24 cellular contexts compared by ENCODE assay signal in the genomic region with DNA sequence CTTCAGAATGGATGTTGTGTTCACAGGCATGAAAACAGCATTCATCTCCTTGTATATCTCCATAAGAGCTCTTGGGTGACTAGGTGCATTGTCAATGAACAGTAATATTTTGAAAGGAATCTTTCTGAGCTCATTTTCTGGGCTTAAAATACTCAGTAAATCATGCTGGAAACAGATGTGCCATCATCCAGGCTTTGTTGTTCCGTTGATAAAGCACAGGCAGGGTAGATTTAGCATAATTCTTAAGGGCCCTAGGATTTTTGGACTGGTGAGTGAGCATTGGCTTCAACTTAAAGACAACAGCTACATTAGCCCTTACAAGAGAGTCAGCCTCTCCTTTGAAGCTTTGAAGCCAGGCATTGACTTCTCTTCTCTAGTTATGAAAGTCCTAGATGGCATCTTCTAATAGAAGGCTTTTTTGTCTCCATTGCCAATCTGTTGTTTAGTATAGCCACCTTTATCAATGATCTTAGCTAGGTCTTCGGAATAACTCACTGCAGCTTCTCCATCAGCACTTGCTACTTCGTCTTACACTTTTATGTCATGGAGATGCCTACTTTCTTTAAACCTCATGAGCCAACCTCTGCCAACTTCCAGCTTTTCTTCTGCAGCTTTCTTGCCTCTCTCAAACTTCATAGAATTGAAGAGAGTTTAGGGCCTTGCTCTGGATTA.
"Had no signal": no experiment of that assay in that cellular context is flagged by ENCODE, and none has a peak within 500 bp of the region (broad histone marks: within the 10 kb centered on the region; RNA-seq: fewer than 3 reads in every experiment).

No MANE protein-coding gene starts in this region.

- H3K9ac ChIP-seq: parathyroid adenoma had no signal

- H3K36me3 ChIP-seq: gastrocnemius medialis, left ventricle myocardium inferior, thoracic aorta had no signal

- DNase-seq: activated B cell treated with CpG ODN at 0.5 μM for 24 hours; activated CD4-positive, alpha-beta T cell treated with anti-CD3 and anti-CD28 coated beads for 36 hours; activated CD4-positive, alpha-beta T cell treated with anti-CD3 and anti-CD28 coated beads, Interleukin-2, amount 50 U/mL, for 4 hours; activated CD8-positive, alpha-beta memory T cell treated with anti-CD3 and anti-CD28 coated beads for 24 hours; activated CD8-positive, alpha-beta memory T cell treated with anti-CD3 and anti-CD28 coated beads, Interleukin-2, amount 50 U/mL, for 4 hours; activated naive CD8-positive, alpha-beta T cell treated with anti-CD3 and anti-CD28 coated beads for 36 hours; activated T-cell treated with anti-CD3 and anti-CD28 coated beads, Interleukin-2, amount 50 U/mL, for 24 hours; amniotic stem cell; cerebellar nuclear complex; cortex of kidney; gastrocnemius medialis; hippocampal formation; left ventricle myocardium inferior; mucosa of descending colon; nephron progenitor cell; right cardiac atrium; stimulated activated CD4-positive, alpha-beta T cell treated with anti-CD3 and anti-CD28 coated beads, Interleukin-15, amount 100 ng/mL, for 24 hours; stimulated activated naive B cell treated with anti-CD40 and anti-IgM and Interleukin-4, amounts not matched to agents 10 μg/mL and 1 μg/mL and 100 μg/mL, for 72 hours; T-helper 1 cell; T-helper 9 cell had no signal

- ATAC-seq: activated CD4-positive, alpha-beta T cell treated with anti-CD3 and anti-CD28 coated beads for 36 hours; activated T-helper 17 cell treated with anti-CD3 and anti-CD28 coated beads, Interleukin-2, amount 50 U/mL, for 72 hours; gastrocnemius medialis; mucosa of descending colon; right cardiac atrium; stimulated activated naive B cell treated with anti-CD40 and anti-IgM and Interleukin-4, amounts not matched to agents 10 μg/mL and 1 μg/mL and 100 μg/mL, for 72 hours had no signal

- H3K27ac ChIP-seq: gastrocnemius medialis, left ventricle myocardium inferior, parathyroid adenoma, thoracic aorta had no signal

- H3K4me3 ChIP-seq: gastrocnemius medialis, left ventricle myocardium inferior, mucosa of descending colon, skin epidermis, thoracic aorta had no signal

- H3K27me3 ChIP-seq: gastrocnemius medialis had no signal

- H3K9me3 ChIP-seq: gastrocnemius medialis, left ventricle myocardium inferior, mucosa of descending colon, thoracic aorta had no signal

- H3K79me2 ChIP-seq: parathyroid adenoma had no signal

- H3K4me1 ChIP-seq: gastrocnemius medialis, left ventricle myocardium inferior had no signal
